36 cellular contexts compared by ENCODE assay signal in genomic region chr1:3759800-3760199, GRCh38. TPM values are rescaled to one million over a fixed set of nuclear protein-coding genes. Genes with fewer than 3 reads are reported as not detected.
"Had no signal": no experiment of that assay in that cellular context is flagged by ENCODE, and none has a peak within 500 bp of the region (broad histone marks: within the 10 kb centered on the region; RNA-seq: fewer than 3 reads in every experiment).

No MANE protein-coding gene starts in this region.

- H2AFZ ChIP-seq: PC-9 had no signal

- DNase-seq: activated B cell treated with CpG ODN at 0.5 μM for 24 hours; activated CD4-positive, alpha-beta memory T cell treated with anti-CD3 and anti-CD28 coated beads for 36 hours; activated CD4-positive, alpha-beta T cell treated with anti-CD3 and anti-CD28 coated beads for 4 hours; activated CD4-positive, alpha-beta T cell treated with anti-CD3 and anti-CD28 coated beads, Interleukin-2, amount 50 U/mL, for 1 hour; activated CD4-positive, CD25-positive, alpha-beta regulatory T cell treated with anti-CD3 and anti-CD28 coated beads, Interleukin-2, amount 50 U/mL, for 72 hours; activated CD8-positive, alpha-beta memory T cell treated with anti-CD3 and anti-CD28 coated beads, Interleukin-2, amount 50 U/mL, for 4 hours; activated naive CD4-positive, alpha-beta T cell treated with anti-CD3 and anti-CD28 coated beads, Interleukin-2, amount 10 ng/mL, durations not matched to agents 7 days and 5 days; activated naive CD8-positive, alpha-beta T cell treated with anti-CD3 and anti-CD28 coated beads, Interleukin-2, amount 50 U/mL, for 24 hours; activated T-cell treated with anti-CD3 and anti-CD28 coated beads for 4 hours; activated T-cell treated with anti-CD3 and anti-CD28 coated beads, Interleukin-2, amount 50 U/mL, for 4 hours; anterior cingulate cortex; caudate nucleus; MM.1S; MV-4-11; NCI-H1092; NCI-H1436 treated with DMSO at 0.1 percent for 48 hours; NCI-H187; NCI-H2081; NCI-H345; NCI-H524 treated with DMSO at 0.1 percent for 48 hours; PC-9; Right ventricle myocardium superior; SW 1271; T1000 had no signal

- H3K4me2 ChIP-seq: KMS-11, PC-9 had no signal

- ATAC-seq: activated naive CD8-positive, alpha-beta T cell treated with anti-CD3 and anti-CD28 coated beads, Interleukin-2, amount 50 U/mL, for 24 hours; activated T-cell treated with anti-CD3 and anti-CD28 coated beads, Interleukin-2, amount 50 U/mL, for 4 hours had no signal

- H3K4me3 ChIP-seq: PC-9 had no signal

- H3K27ac ChIP-seq: KMS-11, PC-9, VCaP had no signal

- FAIRE-seq: bronchial epithelial cell, colon, RCC 7860, TTC549 had no signal

- H3K9ac ChIP-seq: KMS-11 had no signal

RNA-seq across cellular contexts. Expression of gene CCDC27, which starts 7.5 kb away (rescaled TPM):
- total RNA-seq: activated B cell treated with CpG ODN at 0.5 μM for 24 hours; activated CD4-positive, alpha-beta memory T cell treated with anti-CD3 and anti-CD28 coated beads for 36 hours; activated T-cell treated with anti-CD3 and anti-CD28 coated beads, Interleukin-2, amount 50 U/mL, for 4 hours; activated T-helper 1 cell treated with anti-CD3 and anti-CD28 coated beads, Interleukin-12 subunit alpha, Interleukin-12 subunit beta, Interleukin-2, Interleukin-4 antibody, amounts not matched to agents 30 ng/mL and 10 ng/mL and 1 ng/mL, durations not matched to agents 14 hours and 24 hours and 36 hours; bronchial epithelial cell; cerebellum; LHCN-M2; NCI-H460; PC-9; Right ventricle myocardium superior; T-helper 1 cell treated with Interleukin-12 subunit alpha and Interleukin-12 subunit beta and Interleukin-4 antibody, amounts not matched to agents 30 ng/mL and 1 ng/mL, for 36 hours; T-helper 2 cell treated with Interferon-gamma antibody and Interleukin-4, amounts not matched to agents 100 ng/mL and 5 ng/mL, for 36 hours had no signal

RNA-seq across cellular contexts. Expression of gene SMIM1, which starts 12.7 kb away (rescaled TPM):
- total RNA-seq: bronchial epithelial cell; LHCN-M2; NCI-H460; T-helper 1 cell treated with Interleukin-12 subunit alpha and Interleukin-12 subunit beta and Interleukin-4 antibody, amounts not matched to agents 30 ng/mL and 1 ng/mL, for 36 hours; T-helper 2 cell treated with Interferon-gamma antibody and Interleukin-4, amounts not matched to agents 100 ng/mL and 5 ng/mL, for 36 hours had no signal
